ENCODE assay signal across 8 cellular contexts in the genomic region with DNA sequence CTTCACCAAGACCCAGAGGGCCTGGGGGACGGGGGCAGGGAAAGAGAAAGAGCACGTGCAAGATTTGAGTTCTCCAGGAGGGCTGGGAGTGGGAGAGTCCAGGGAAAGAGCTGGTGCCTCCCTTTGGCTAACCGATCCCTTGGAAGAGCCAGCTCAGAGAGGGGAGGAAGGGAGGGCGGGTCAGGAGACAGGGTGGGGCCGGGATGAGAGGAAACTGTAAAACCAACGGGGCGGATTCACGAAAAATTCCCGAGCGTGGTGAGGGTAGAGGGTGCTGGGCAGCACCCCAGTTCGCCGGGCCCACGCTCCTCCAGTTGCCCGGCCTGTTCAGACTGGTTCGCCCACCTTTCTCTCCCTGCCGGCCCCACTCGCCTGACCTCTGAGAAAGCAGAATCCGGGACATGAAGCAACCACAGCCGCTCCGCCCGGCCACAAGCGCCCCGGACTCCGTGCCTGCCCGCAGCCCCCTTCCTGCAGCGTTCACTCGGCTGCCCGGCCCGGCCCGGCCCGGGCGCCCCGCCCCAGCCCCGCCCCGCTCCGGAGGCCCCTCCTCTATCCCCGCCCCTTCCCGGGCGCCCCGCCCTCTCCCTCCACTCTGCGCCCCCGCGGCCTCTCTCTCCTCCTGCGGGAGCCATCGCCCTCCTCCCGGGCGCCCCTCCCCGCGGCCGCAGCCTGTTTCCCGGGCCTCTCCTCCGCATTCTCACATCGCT.
DNase-seq lines count a peak whose midpoint lies in the region; ATAC-seq and TF ChIP-seq lines count a peak whose summit lies in the region.

No MANE protein-coding gene starts in this region.

- ATAC-seq in GM21381 (IDR thresholded peaks at IDR 0.05; ENCODE audit: unreplicated experiment) = peak; percentile 88

- peak; percentile 82 for DNase-seq in CD1c-positive myeloid dendritic cell (ENCODE audit: extremely low spot score)
- DNase-seq in HuH-7.5 (ENCODE audit: low spot score) = peak; percentile 52
- DNase-seq in SKM-1 treated with dmso at 0.1 percent for 144 hours (lab: John Stamatoyannopoulos, UW; ENCODE audit: unreplicated experiment) = peak; percentile 75
- DNase-seq in activated naive CD8-positive, alpha-beta T cell treated with anti-CD3 and anti-CD28 coated beads for 36 hours = peak; percentile 64
- DNase-seq in head of caudate nucleus = peak; percentile 48 to 95 (median 88)
- peak; percentile 95 for DNase-seq in osteocyte (ENCODE audit: extremely low spot score, unreplicated experiment)
- peak; percentile 93 for DNase-seq in testis

- no peak overlapping the region for H3K27ac Mint-ChIP-seq in activated naive CD8-positive, alpha-beta T cell treated with anti-CD3 and anti-CD28 coated beads for 36 hours
- peak overlapping the region; percentile 60 for H3K27ac Mint-ChIP-seq in osteocyte (ENCODE audit: unreplicated experiment)

- TF ChIP-seq POLR2A in testis (IDR thresholded peaks at IDR 0.05) = no peak

- peaks cover 33% of the 10 kb centered on the region for H3K27me3 Mint-ChIP-seq in activated naive CD8-positive, alpha-beta T cell treated with anti-CD3 and anti-CD28 coated beads for 36 hours
- H3K27me3 Mint-ChIP-seq in osteocyte (ENCODE audit: unreplicated experiment) = peaks cover 22% of the 10 kb centered on the region

- peak overlapping the region; percentile 49 to 69 for H3K4me3 ChIP-seq in testis

- peak overlapping the region; percentile 84 to 90 for H3K27ac ChIP-seq in testis

- H3K9me3 Mint-ChIP-seq in activated naive CD8-positive, alpha-beta T cell treated with anti-CD3 and anti-CD28 coated beads for 36 hours = no peaks in the 10 kb centered on the region
- no peaks in the 10 kb centered on the region for H3K9me3 Mint-ChIP-seq in osteocyte (ENCODE audit: unreplicated experiment)

- H3K27me3 ChIP-seq in testis = no peaks in the 10 kb centered on the region

- H3K4me1 ChIP-seq in testis = peaks cover 51% of the 10 kb centered on the region

- H3K36me3 ChIP-seq in testis (ENCODE audit: low read depth, missing control alignments) = no peaks in the 10 kb centered on the region

- no peak for TF ChIP-seq CTCF in osteocyte (IDR thresholded peaks at IDR 0.05)
- TF ChIP-seq CTCF in testis (IDR thresholded peaks at IDR 0.05) = no peak

- H3K4me1 Mint-ChIP-seq in activated naive CD8-positive, alpha-beta T cell treated with anti-CD3 and anti-CD28 coated beads for 36 hours = no peaks in the 10 kb centered on the region
- H3K4me1 Mint-ChIP-seq in osteocyte (ENCODE audit: unreplicated experiment) = peaks cover 6% of the 10 kb centered on the region

- intact Hi-C loops in head of caudate nucleus (cut with DNase I) = no loop called here
- intact Hi-C loops in testis (cut with DNase I; ENCODE audit: low total_unique reads) = no loop called here

- no peaks in the 10 kb centered on the region for H3K9me3 ChIP-seq in testis

- H3K36me3 Mint-ChIP-seq in activated naive CD8-positive, alpha-beta T cell treated with anti-CD3 and anti-CD28 coated beads for 36 hours = no peaks in the 10 kb centered on the region
- H3K36me3 Mint-ChIP-seq in osteocyte (ENCODE audit: unreplicated experiment) = no peaks in the 10 kb centered on the region

- 0 to 2% methylated on average over 27 to 53 of the region's 53 CpGs for WGBS in testis, 2 donors

- H3K4me3 Mint-ChIP-seq in activated naive CD8-positive, alpha-beta T cell treated with anti-CD3 and anti-CD28 coated beads for 36 hours = peak overlapping the region; percentile 58
- H3K4me3 Mint-ChIP-seq in osteocyte (ENCODE audit: unreplicated experiment) = peak overlapping the region; percentile 73

Comparison
In these comparisons a context has a peak if more than half of its experiments do, and no peak if none do; other contexts are left out.
1. Peak in every context shown above with its lines: DNase-seq, ATAC-seq, H3K4me3 ChIP-seq and H3K27ac ChIP-seq.